Comparison of ENCODE assay signal across 16 cellular contexts in genomic region chr18:3599861-3600260, GRCh38.
A peak's percentile ranks its signal among the peaks of the same experiment; 100 is the strongest.
DNase-seq lines count a peak whose midpoint lies in the region; ATAC-seq, FAIRE-seq and TF ChIP-seq lines count a peak whose summit lies in the region.
"Had no signal": no experiment of that assay in that cellular context is flagged by ENCODE, and none has a peak within 500 bp of the region (broad histone marks: within the 10 kb centered on the region; RNA-seq: fewer than 3 reads in every experiment).

No MANE protein-coding gene starts in this region.

- TF ChIP-seq EP300 in HepG2 (IDR thresholded peaks at IDR 0.05; ENCODE audit: low read depth in 2 of 2, low read length in 2 of 2), result no peak
- no peak for TF ChIP-seq EP300 in HepG2 (CRISPR knock-in tag; IDR thresholded peaks at IDR 0.05; ENCODE audit: borderline replicate concordance)

- H3K4me3 ChIP-seq in HepG2 (replicated peaks in 1 of 3; ENCODE audit: insufficient read depth in 1 of 3, low read depth in 2 of 3, low read length in 3 of 3) (no peak overlapping the region), right lobe of liver (no peak overlapping the region), Panc1 (ENCODE audit: low read depth in 2 of 2, low read length in 2 of 2) (no peak overlapping the region)

- TF ChIP-seq RAD21 in HepG2 (CRISPR knock-in tag; IDR thresholded peaks at IDR 0.05), result no peak

- CTCF ChIA-PET in HepG2 (lab: Yijun Ruan, JAX; ENCODE audit: low intra/inter-chr PET ratio, low total read pairs), result no interaction called here
- CTCF ChIA-PET in Panc1 (lab: Charles Lee), result no interaction called here

- H3K27me3 ChIP-seq in HepG2 (ENCODE audit: control insufficient read depth in 1 of 2, insufficient read depth in 2 of 2, low read length in 2 of 2), result no peaks in the 10 kb centered on the region; a peak in 1 of 5 replicates
- no peaks in the 10 kb centered on the region for H3K27me3 ChIP-seq in right lobe of liver
- H3K27me3 ChIP-seq in Panc1 (ENCODE audit: control insufficient read depth, insufficient read depth, low read length), result no peaks in the 10 kb centered on the region

- 94% methylated on average over 6 of the region's 6 CpGs for WGBS in HepG2 (ENCODE audit: low lambda C conversion rate)
- 80% methylated on average over 3 of the region's 6 CpGs for WGBS in right lobe of liver (ENCODE audit: insufficient coverage, low coverage, low lambda C conversion rate, missing lambda C conversion rate)

- TF ChIP-seq CTCF in HepG2 (CRISPR knock-in tag; IDR thresholded peaks at IDR 0.05) (no peak), right lobe of liver (IDR thresholded peaks at IDR 0.05) (no peak), Panc1 (IDR thresholded peaks at IDR 0.05) (no peak)

- H3K4me2 ChIP-seq in HepG2 (ENCODE audit: low read depth, low read length), result no peak overlapping the region
- H3K4me2 ChIP-seq: SK-N-SH had no signal

- intact Hi-C loops in HepG2 (cut with micrococcal nuclease; ENCODE audit: unreplicated experiment), result no loop called here
- intact Hi-C loops in right lobe of liver (cut with DNase I), result loop anchor here (10.0 kb wide), 1 partner anchor 145 kb away; the partner anchor contains the start of gene TGIF1 (in 2 of the 2)
- intact Hi-C loops in Panc1 (cut with micrococcal nuclease; ENCODE audit: unreplicated experiment), result no loop called here
- intact Hi-C loops in dendritic cell treated with granulocyte-macrophage colony-stimulating factor and Interleukin-4, amounts not matched to agents 40 ng/mL and 50 ng/mL, for 4 days (cut with micrococcal nuclease), result loop anchor here (10.0 kb wide), 2 partner anchors 275 to 965 kb away; no protein-coding TSS in a partner anchor

- FAIRE-seq in HepG2 (lab: Jason Lieb, UNC), result no peak

- H3K36me3 ChIP-seq in HepG2 (replicated peaks in 1 of 2; ENCODE audit: control insufficient read depth in 1 of 2, insufficient read depth in 2 of 2, low read length in 2 of 2) (peaks cover 0 to 6% of the 10 kb centered on the region in 2 experiments; a peak in 2 of 5 replicates), right lobe of liver (no peaks in the 10 kb centered on the region), Panc1 (ENCODE audit: control insufficient read depth, insufficient read depth, low read length) (no peaks in the 10 kb centered on the region)

- H3K27ac Mint-ChIP-seq in dendritic cell treated with granulocyte-macrophage colony-stimulating factor and Interleukin-4, amounts not matched to agents 40 ng/mL and 50 ng/mL, for 4 days, result peak overlapping the region; percentile 11
- H3K27ac Mint-ChIP-seq in T-helper 2 cell treated with Interferon-gamma antibody and Interleukin-4, amounts not matched to agents 5 μg/mL and 100 μg/mL, for 36 hours, result no peak overlapping the region
- peak overlapping the region in 2 of 6 donors; percentile 32 to 39 for H3K27ac Mint-ChIP-seq in immature natural killer cell

- BruUV-seq in HepG2 (replicated peaks; lab: Mats Ljungman, UMichigan) (no TSS peak), Panc1 (replicated peaks; lab: Mats Ljungman, UMichigan) (no TSS peak)

- H3K36me3 Mint-ChIP-seq in dendritic cell treated with granulocyte-macrophage colony-stimulating factor and Interleukin-4, amounts not matched to agents 40 ng/mL and 50 ng/mL, for 4 days (ENCODE audit: low read depth), result peaks cover 21% of the 10 kb centered on the region
- H3K36me3 Mint-ChIP-seq in T-helper 2 cell treated with Interferon-gamma antibody and Interleukin-4, amounts not matched to agents 5 μg/mL and 100 μg/mL, for 36 hours (ENCODE audit: low read depth), result peaks cover 27% of the 10 kb centered on the region
- peaks cover 0 to 7% (median 4%) of the 10 kb centered on the region in 3 donors for H3K36me3 Mint-ChIP-seq in immature natural killer cell

- H3K27me3 Mint-ChIP-seq in dendritic cell treated with granulocyte-macrophage colony-stimulating factor and Interleukin-4, amounts not matched to agents 40 ng/mL and 50 ng/mL, for 4 days, result no peaks in the 10 kb centered on the region
- no peaks in the 10 kb centered on the region for H3K27me3 Mint-ChIP-seq in T-helper 2 cell treated with Interferon-gamma antibody and Interleukin-4, amounts not matched to agents 5 μg/mL and 100 μg/mL, for 36 hours (ENCODE audit: low read depth)
- peaks cover 0 to 9% (median 1%) of the 10 kb centered on the region in 3 donors for H3K27me3 Mint-ChIP-seq in immature natural killer cell (ENCODE audit: low read depth in 3 of 3)

- DNase-seq in HepG2 (ENCODE audit: low spot score) (no peak), right lobe of liver (no peak), Panc1 (ENCODE audit: low read depth, low spot score) (no peak), immature natural killer cell (no peak)
- no peak for DNase-seq in T-helper 2 cell treated with Interferon-gamma antibody and Interleukin-4, amounts not matched to agents 5 μg/mL and 100 μg/mL, for 36 hours (ENCODE audit: low spot score)
- no peak for DNase-seq in activated CD4-positive, alpha-beta T cell treated with anti-CD3 and anti-CD28 coated beads for 1 hour
- DNase-seq: COR-L47, GDM1, HCEC 1CT, KBM-7, NCI-H1105 treated with DMSO at 0.1 percent for 48 hours, NCI-H1694, SHP77 treated with DMSO at 0.1 percent for 48 hours, SK-N-SH had no signal

- H3K4me1 ChIP-seq in HepG2 (ENCODE audit: insufficient read depth, low read length) (peaks cover 85% of the 10 kb centered on the region), right lobe of liver (peaks cover 0 to 50% (median 24%) of the 10 kb centered on the region in 4 donors), Panc1 (ENCODE audit: control insufficient read depth, insufficient read depth, low read length) (peaks cover 61% of the 10 kb centered on the region)

- ATAC-seq in HepG2 (no peak), right lobe of liver (no peak), Panc1 (no peak)

- POLR2A ChIA-PET in HepG2 (lab: Yijun Ruan, JAX) (interaction anchor here (0.8 to 11.2 kb wide), 5 partner anchors 14 to 66 kb away, joined by 3 to 271 read pairs (median 4); no protein-coding TSS in a partner anchor), Panc1 (lab: Charles Lee) (interaction anchor here (0.7 to 1.7 kb wide), 2 partner anchors 28 to 54 kb away, joined by 3 read pairs; no protein-coding TSS in a partner anchor)

- no peaks in the 10 kb centered on the region for H3K9me3 ChIP-seq in HepG2 (ENCODE audit: low read length)
- no peaks in the 10 kb centered on the region for H3K9me3 ChIP-seq in right lobe of liver
- H3K9me3 ChIP-seq in Panc1 (ENCODE audit: control insufficient read depth, insufficient read depth, low read depth, low read length), result no peaks in the 10 kb centered on the region
- H3K9me3 ChIP-seq: SK-N-SH had no signal

- H3K4me1 Mint-ChIP-seq in dendritic cell treated with granulocyte-macrophage colony-stimulating factor and Interleukin-4, amounts not matched to agents 40 ng/mL and 50 ng/mL, for 4 days (ENCODE audit: low read depth), result peaks cover 32% of the 10 kb centered on the region
- peaks cover 26% of the 10 kb centered on the region for H3K4me1 Mint-ChIP-seq in T-helper 2 cell treated with Interferon-gamma antibody and Interleukin-4, amounts not matched to agents 5 μg/mL and 100 μg/mL, for 36 hours (ENCODE audit: low read depth)
- H3K4me1 Mint-ChIP-seq in immature natural killer cell, result peaks cover 32 to 34% of the 10 kb centered on the region in 2 donors

- H3K27ac ChIP-seq in HepG2 (ENCODE audit: extremely low read length, insufficient read depth, low read length) (no peak overlapping the region), right lobe of liver (no peak overlapping the region), Panc1 (ENCODE audit: low read length) (peak overlapping the region; percentile 96)
- H3K27ac ChIP-seq: C4-2B had no signal

- H3K9ac ChIP-seq in HepG2 (ENCODE audit: insufficient read depth, low read depth, low read length), result no peak overlapping the region
- H3K9ac ChIP-seq: SK-N-SH had no signal

- TF ChIP-seq POLR2A in HepG2 (IDR thresholded peaks at IDR 0.05; ENCODE audit: insufficient read depth in 1 of 2, low read depth in 2 of 2, low read length in 2 of 2) (no peak), right lobe of liver (IDR thresholded peaks at IDR 0.05) (no peak)

- H3K9me3 Mint-ChIP-seq in dendritic cell treated with granulocyte-macrophage colony-stimulating factor and Interleukin-4, amounts not matched to agents 40 ng/mL and 50 ng/mL, for 4 days, result no peaks in the 10 kb centered on the region
- H3K9me3 Mint-ChIP-seq in T-helper 2 cell treated with Interferon-gamma antibody and Interleukin-4, amounts not matched to agents 5 μg/mL and 100 μg/mL, for 36 hours, result no peaks in the 10 kb centered on the region
- H3K9me3 Mint-ChIP-seq in immature natural killer cell, result no peaks in the 10 kb centered on the region

- H3K79me2 ChIP-seq in HepG2 (ENCODE audit: insufficient read depth, low read length), result peaks cover 29% of the 10 kb centered on the region

- H2AFZ ChIP-seq in HepG2 (ENCODE audit: low read length), result no peak overlapping the region

- in situ Hi-C loops in HepG2 (cut with HindIII; ENCODE audit: extremely low pct_ligation_motif_present, low pct_unique_long_range_greater_than_20kb), result loop anchor here (25.0 kb wide), 1 partner anchor 563 kb away; no protein-coding TSS in a partner anchor
- in situ Hi-C loops in Panc1 (cut with HindIII; ENCODE audit: low pct_unique_long_range_greater_than_20kb, low sequenced_read_pairs), result no loop called here

- no peak overlapping the region for H3K4me3 Mint-ChIP-seq in dendritic cell treated with granulocyte-macrophage colony-stimulating factor and Interleukin-4, amounts not matched to agents 40 ng/mL and 50 ng/mL, for 4 days
- H3K4me3 Mint-ChIP-seq in T-helper 2 cell treated with Interferon-gamma antibody and Interleukin-4, amounts not matched to agents 5 μg/mL and 100 μg/mL, for 36 hours, result no peak overlapping the region
- no peak overlapping the region for H3K4me3 Mint-ChIP-seq in immature natural killer cell

- no peaks in the 10 kb centered on the region for H4K20me1 ChIP-seq in HepG2 (ENCODE audit: insufficient read depth, low read length)

TF ChIP-seq in HepG2, 621 proteins besides CTCF, POLR2A, EP300 and RAD21 (continues in another document):
- TF ChIP-seq MYNN (CRISPR knock-in tag; IDR thresholded peaks at IDR 0.05; ENCODE audit: low read depth) (no peak), SOX6 (IDR thresholded peaks at IDR 0.05) (no peak), SOX6 (CRISPR knock-in tag; IDR thresholded peaks at IDR 0.05) (peak; percentile 36; the same call in 1 of the 2 replicates), ZNF776 (CRISPR knock-in tag; IDR thresholded peaks at IDR 0.05) (no peak), LCORL (IDR thresholded peaks at IDR 0.05) (no peak), LCORL (CRISPR knock-in tag; IDR thresholded peaks at IDR 0.05) (no peak)

Comparison
In these comparisons a context has a peak if more than half of its experiments do, and no peak if none do; other contexts are left out.
1. intact Hi-C loops: an anchor here in right lobe of liver (10.0 kb wide) and dendritic cell treated with granulocyte-macrophage colony-stimulating factor and Interleukin-4, amounts not matched to agents 40 ng/mL and 50 ng/mL, for 4 days (10.0 kb wide); none called in HepG2 and Panc1.